9 cellular contexts compared by ENCODE assay signal in genomic region chr21:34582506-34583150, GRCh38. TPM values are rescaled to one million over a fixed set of nuclear protein-coding genes. Genes with fewer than 3 reads are reported as not detected.
A peak's percentile ranks its signal among the peaks of the same experiment; 100 is the strongest.
DNase-seq lines count a peak whose midpoint lies in the region; FAIRE-seq and TF ChIP-seq lines count a peak whose summit lies in the region.
"Had no signal": no experiment of that assay in that cellular context is flagged by ENCODE, and none has a peak within 500 bp of the region (broad histone marks: within the 10 kb centered on the region; RNA-seq: fewer than 3 reads in every experiment).

No MANE protein-coding gene starts in this region.

- CTCF ChIA-PET in H1 (lab: Charles Lee; ENCODE audit: partially characterized antibody) = interaction anchor here (0.7 to 6.0 kb wide), 28 partner anchors 8 to 220 kb away, joined by 3 to 112 read pairs (median 6); partner anchors contain the start of gene KCNE1

- TF ChIP-seq RAD21 in H1 (IDR thresholded peaks at IDR 0.05 in 1 of 2, conservative IDR thresholded peaks at IDR 0.05 in 1 of 2; ENCODE audit: low read depth in 2 of 2, low read length in 2 of 2) = peak; percentile 77 to 81

- H3K23me2 ChIP-seq in H1 (ENCODE audit: low read depth, low read length) = 0 out of 2 replicates have a peak, but pooled peaks cover 1% of the 10 kb centered on the region

- H3K4me1 ChIP-seq in H1 (replicated peaks in 1 of 4; ENCODE audit: control insufficient read depth in 3 of 4, insufficient read depth in 4 of 4, low read length in 3 of 4) = no peaks in the 10 kb centered on the region

- H3K18ac ChIP-seq in H1 (ENCODE audit: extremely low read depth, low read length) = no peak overlapping the region; the same call in 1 of the 2 replicates

- H3K27me3 ChIP-seq in H1 (replicated peaks in 1 of 4; ENCODE audit: control insufficient read depth in 3 of 4, extremely low read depth in 1 of 4, insufficient read depth in 3 of 4, low read length in 3 of 4) = no peaks in the 10 kb centered on the region

- peak overlapping the region; percentile 95 for H2AFZ ChIP-seq in H1 (ENCODE audit: low read length)

- H4K5ac ChIP-seq in H1 (ENCODE audit: insufficient read length, low read depth, low read length) = no peak overlapping the region

- H3K79me1 ChIP-seq in H1 (ENCODE audit: low read depth, low read length) = no peaks in the 10 kb centered on the region

- H2BK15ac ChIP-seq in H1 (ENCODE audit: low read length) = 0 out of 2 replicates have a peak overlapping the region, but pooled peaks have one; percentile 88

- no peak overlapping the region for H2BK12ac ChIP-seq in H1 (ENCODE audit: low read depth, low read length)

- DNase-seq in AG10803 (ENCODE audit: low read depth) (peak; percentile 75), GM19238 (ENCODE audit: insufficient read length, low spot score) (peak; percentile 19), NCI-H226 (peak; percentile 25), H1 (ENCODE audit: low read depth in 1 of 2, low spot score in 2 of 2) (no peak), midbrain (lab: John Stamatoyannopoulos, UW) (peak; percentile 57), NCI-H1092 (lab: John Stamatoyannopoulos, UW) (no peak)
- no peak for DNase-seq in activated CD4-positive, CD25-positive, alpha-beta regulatory T cell (lab: John Stamatoyannopoulos, UW)
- no peak for DNase-seq in activated effector memory CD4-positive, alpha-beta T cell treated with anti-CD3 and anti-CD28 coated beads, Interleukin-2, amount 50 U/mL, for 16 hours

- H3K14ac ChIP-seq in H1 (ENCODE audit: insufficient read length) = no peak overlapping the region

- TF ChIP-seq POLR2A in H1 (IDR thresholded peaks at IDR 0.05; ENCODE audit: control extremely low read depth in 1 of 2, low read depth in 2 of 2, low read length in 2 of 2) = no peak

- no peak overlapping the region for H4K91ac ChIP-seq in H1 (replicated peaks; ENCODE audit: insufficient read length, low read length)

- H3K4me3 ChIP-seq in AG10803 (ENCODE audit: low read length) (no peak overlapping the region), H1 (ENCODE audit: extremely low read depth in 1 of 4, insufficient read depth in 2 of 4, low read depth in 3 of 4, low read length in 4 of 4) (no peak overlapping the region)

- 89% methylated on average over 10 of the region's 10 CpGs; no CpG with 5 or more reads in 1 of the 2 experiments for WGBS in H1 (ENCODE audit: extremely low coverage in 1 of 2, insufficient coverage in 1 of 2, insufficient read length in 1 of 2, insufficient replicate concordance in 2 of 2, low coverage in 1 of 2, low lambda C conversion rate in 2 of 2, missing lambda C conversion rate in 1 of 2), 2 experiments

- no peak overlapping the region for H2AK5ac ChIP-seq in H1 (ENCODE audit: low read depth, low read length)

- no peak for TF ChIP-seq EP300 in H1 (IDR thresholded peaks at IDR 0.05; ENCODE audit: borderline replicate concordance in 1 of 2, low read depth in 2 of 2, low read length in 2 of 2)

- H3K4ac ChIP-seq in H1 (replicated peaks; ENCODE audit: insufficient read length, low read depth, low read length) = no peak overlapping the region

- TF ChIP-seq CTCF in AG10803 (conservative IDR thresholded peaks at IDR 0.05; ENCODE audit: low read length) (peak; percentile 82), H1 (IDR thresholded peaks at IDR 0.05; ENCODE audit: control extremely low read depth in 1 of 3, insufficient read depth in 1 of 3, low read depth in 1 of 3, low read length in 3 of 3) (peak in 2 of 3 experiments; percentile 61 to 68; a peak in 3 of 4 replicates)

- no peak overlapping the region for H2BK20ac ChIP-seq in H1 (ENCODE audit: low read length)

- no peak overlapping the region for H3K27ac ChIP-seq in H1 (ENCODE audit: low read depth, low read length)

- peak overlapping the region; percentile 73; the same call in 1 of the 2 replicates for H4K8ac ChIP-seq in H1 (ENCODE audit: extremely low read depth, insufficient read depth, low read length)

- H2BK5ac ChIP-seq in H1 (ENCODE audit: low read depth, low read length) = peak overlapping the region; percentile 74; the same call in 1 of the 2 replicates

- FAIRE-seq in H1 (lab: Jason Lieb, UNC) = peak; percentile 74
- FAIRE-seq: frontal cortex had no signal

- H3K79me2 ChIP-seq in H1 (ENCODE audit: control insufficient read depth in 1 of 2, insufficient read depth in 2 of 2, low read length in 2 of 2) = no peaks in the 10 kb centered on the region

- POLR2A ChIA-PET in H1 (lab: Charles Lee; ENCODE audit: partially characterized antibody) = no interaction called here

- no peak overlapping the region for H3K23ac ChIP-seq in H1 (ENCODE audit: insufficient read length)

- H3K4me2 ChIP-seq in H1 (ENCODE audit: insufficient read depth in 1 of 2, low read depth in 2 of 2, low read length in 2 of 2) = no peak overlapping the region

- no peaks in the 10 kb centered on the region for H4K20me1 ChIP-seq in H1 (replicated peaks in 1 of 2; ENCODE audit: control insufficient read depth in 1 of 2, insufficient read depth in 2 of 2, low read length in 2 of 2)

- H3K56ac ChIP-seq in H1 (replicated peaks; ENCODE audit: insufficient read length, low read depth, low read length) = no peak overlapping the region

- H3K36me3 ChIP-seq in H1 (ENCODE audit: control insufficient read depth in 2 of 4, insufficient read depth in 4 of 4, low read length in 3 of 4) = no peaks in the 10 kb centered on the region

- H3K9ac ChIP-seq in H1 (replicated peaks in 1 of 4; ENCODE audit: extremely low read depth in 1 of 4, low read depth in 3 of 4, low read length in 3 of 4) = no peak overlapping the region

- no peak overlapping the region for H2BK120ac ChIP-seq in H1 (replicated peaks; ENCODE audit: low read depth, low read length)

- no peaks in the 10 kb centered on the region for H3K9me3 ChIP-seq in H1 (ENCODE audit: insufficient read depth in 2 of 2, low read depth in 1 of 2, low read length in 1 of 2)

TF ChIP-seq in H1, 55 proteins besides CTCF, POLR2A, EP300 and RAD21:
- peak; percentile 26; the same call in 1 of the 2 replicates for TF ChIP-seq CEBPB (IDR thresholded peaks at IDR 0.05; ENCODE audit: low read depth, low read length)
- no peak for TF ChIP-seq SP1 (IDR thresholded peaks at IDR 0.05; ENCODE audit: low read depth, low read length)

RNA-seq across cellular contexts. Expression of gene RCAN1, which starts 32.3 kb away (rescaled TPM):
- 5.5 and 6.4 TPM in 2 replicates for total RNA-seq in H1 (2021; fragmentation: NEBNext Ultra II Directional; extraction: Animal tissue kit (Norgen Biotek cat#: 25700))
- polyA plus RNA-seq in H1 (2011; rRNA removed) = 1.7 and 1.8 TPM in 2 replicates
- polyA plus RNA-seq in H1 (2011; cell fraction: cytosol; rRNA removed) = 2.8 TPM
- 1.5 TPM for polyA plus RNA-seq in H1 (2011; cell fraction: nucleus; rRNA removed)
- polyA plus RNA-seq in H1 (2012, experiment 1 of 2) = 3.3 to 5.0 TPM (median 4.3 TPM) in 4 replicates
- polyA plus RNA-seq in H1 (2012, experiment 2 of 2) = 1.3 TPM
- polyA plus RNA-seq in H1 (2013, experiment 1 of 2) = 4.2 TPM
- polyA plus RNA-seq in H1 (2013, experiment 2 of 2) = 3.8 TPM
- 1.9 and 3.7 TPM in 2 replicates for polyA minus RNA-seq in H1 (2011; rRNA and poly(A)+ RNA removed)
- polyA minus RNA-seq in H1 (2011; cell fraction: cytosol; rRNA and poly(A)+ RNA removed) = 2.5 TPM
- 3.8 TPM for polyA minus RNA-seq in H1 (2011; cell fraction: nucleus; rRNA and poly(A)+ RNA removed)

Comparison
In these comparisons a context has a peak if more than half of its experiments do, and no peak if none do; other contexts are left out.
1. DNase-seq: peak in AG10803 (single experiment), GM19238 (single experiment), NCI-H226 (single experiment) and midbrain (single experiment); none in H1 (0 of 2), NCI-H1092 (single experiment), activated CD4-positive, CD25-positive, alpha-beta regulatory T cell (0 of 4) and activated effector memory CD4-positive, alpha-beta T cell treated with anti-CD3 and anti-CD28 coated beads, Interleukin-2, amount 50 U/mL, for 16 hours (single experiment).